In the genomic region with DNA sequence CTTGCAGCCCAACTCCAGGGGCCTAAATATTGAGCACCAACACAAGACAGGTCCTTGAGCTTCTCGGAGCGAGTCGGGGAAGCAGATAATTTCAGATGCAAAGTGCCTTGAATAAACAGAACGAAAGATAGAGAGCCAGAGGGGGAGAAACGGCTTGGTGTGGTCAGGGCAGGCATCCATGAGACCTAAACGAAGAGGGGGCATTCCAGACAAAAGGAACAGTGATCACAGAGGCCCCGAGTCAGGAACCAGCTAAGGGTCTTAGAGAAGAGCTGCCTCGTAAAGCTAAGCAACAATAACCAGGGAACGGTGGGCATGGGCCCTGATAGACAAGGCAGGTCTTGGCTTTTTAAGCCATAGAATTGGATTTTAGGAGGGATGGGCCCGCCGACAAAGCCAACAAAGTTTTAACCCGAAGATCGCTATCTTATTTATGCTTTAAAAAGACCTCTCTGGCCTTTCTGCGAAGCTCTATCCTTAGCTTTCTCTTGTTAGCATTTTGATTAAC, we compare ENCODE assay signal across 1 cellular context.
TF ChIP-seq lines count a peak whose summit lies in the region.

No MANE protein-coding gene starts in this region.

TF ChIP-seq in A549, 52 proteins besides CTCF, POLR2A, EP300 and RAD21 (continued from another document):
- no peak for TF ChIP-seq NFE2L2 (conservative IDR thresholded peaks at IDR 0.05; ENCODE audit: low read length)
- TF ChIP-seq KDM5A (IDR thresholded peaks at IDR 0.05): no peak
- no peak for TF ChIP-seq SMC3 (IDR thresholded peaks at IDR 0.05)
- no peak for TF ChIP-seq HOXB5 (CRISPR knock-in tag; IDR thresholded peaks at IDR 0.05)
- TF ChIP-seq HOXA7 (CRISPR knock-in tag; IDR thresholded peaks at IDR 0.05): no peak
- no peak for TF ChIP-seq MAFK (IDR thresholded peaks at IDR 0.05; ENCODE audit: partially characterized antibody)
- no peak for TF ChIP-seq ZC3H11A (IDR thresholded peaks at IDR 0.05)
- no peak for TF ChIP-seq E2F6 (IDR thresholded peaks at IDR 0.05; ENCODE audit: borderline replicate concordance, low read depth)
